In genomic region chr7:128832880-128833147, GRCh38 we compare ENCODE assay signal across 1 cellular context.
TF ChIP-seq lines count a peak whose summit lies in the region.

No MANE protein-coding gene starts in this region.

TF ChIP-seq in GM23338, 12 proteins besides CTCF, POLR2A, EP300 and RAD21 (continued from another document):
- TF ChIP-seq, protein P1, sequence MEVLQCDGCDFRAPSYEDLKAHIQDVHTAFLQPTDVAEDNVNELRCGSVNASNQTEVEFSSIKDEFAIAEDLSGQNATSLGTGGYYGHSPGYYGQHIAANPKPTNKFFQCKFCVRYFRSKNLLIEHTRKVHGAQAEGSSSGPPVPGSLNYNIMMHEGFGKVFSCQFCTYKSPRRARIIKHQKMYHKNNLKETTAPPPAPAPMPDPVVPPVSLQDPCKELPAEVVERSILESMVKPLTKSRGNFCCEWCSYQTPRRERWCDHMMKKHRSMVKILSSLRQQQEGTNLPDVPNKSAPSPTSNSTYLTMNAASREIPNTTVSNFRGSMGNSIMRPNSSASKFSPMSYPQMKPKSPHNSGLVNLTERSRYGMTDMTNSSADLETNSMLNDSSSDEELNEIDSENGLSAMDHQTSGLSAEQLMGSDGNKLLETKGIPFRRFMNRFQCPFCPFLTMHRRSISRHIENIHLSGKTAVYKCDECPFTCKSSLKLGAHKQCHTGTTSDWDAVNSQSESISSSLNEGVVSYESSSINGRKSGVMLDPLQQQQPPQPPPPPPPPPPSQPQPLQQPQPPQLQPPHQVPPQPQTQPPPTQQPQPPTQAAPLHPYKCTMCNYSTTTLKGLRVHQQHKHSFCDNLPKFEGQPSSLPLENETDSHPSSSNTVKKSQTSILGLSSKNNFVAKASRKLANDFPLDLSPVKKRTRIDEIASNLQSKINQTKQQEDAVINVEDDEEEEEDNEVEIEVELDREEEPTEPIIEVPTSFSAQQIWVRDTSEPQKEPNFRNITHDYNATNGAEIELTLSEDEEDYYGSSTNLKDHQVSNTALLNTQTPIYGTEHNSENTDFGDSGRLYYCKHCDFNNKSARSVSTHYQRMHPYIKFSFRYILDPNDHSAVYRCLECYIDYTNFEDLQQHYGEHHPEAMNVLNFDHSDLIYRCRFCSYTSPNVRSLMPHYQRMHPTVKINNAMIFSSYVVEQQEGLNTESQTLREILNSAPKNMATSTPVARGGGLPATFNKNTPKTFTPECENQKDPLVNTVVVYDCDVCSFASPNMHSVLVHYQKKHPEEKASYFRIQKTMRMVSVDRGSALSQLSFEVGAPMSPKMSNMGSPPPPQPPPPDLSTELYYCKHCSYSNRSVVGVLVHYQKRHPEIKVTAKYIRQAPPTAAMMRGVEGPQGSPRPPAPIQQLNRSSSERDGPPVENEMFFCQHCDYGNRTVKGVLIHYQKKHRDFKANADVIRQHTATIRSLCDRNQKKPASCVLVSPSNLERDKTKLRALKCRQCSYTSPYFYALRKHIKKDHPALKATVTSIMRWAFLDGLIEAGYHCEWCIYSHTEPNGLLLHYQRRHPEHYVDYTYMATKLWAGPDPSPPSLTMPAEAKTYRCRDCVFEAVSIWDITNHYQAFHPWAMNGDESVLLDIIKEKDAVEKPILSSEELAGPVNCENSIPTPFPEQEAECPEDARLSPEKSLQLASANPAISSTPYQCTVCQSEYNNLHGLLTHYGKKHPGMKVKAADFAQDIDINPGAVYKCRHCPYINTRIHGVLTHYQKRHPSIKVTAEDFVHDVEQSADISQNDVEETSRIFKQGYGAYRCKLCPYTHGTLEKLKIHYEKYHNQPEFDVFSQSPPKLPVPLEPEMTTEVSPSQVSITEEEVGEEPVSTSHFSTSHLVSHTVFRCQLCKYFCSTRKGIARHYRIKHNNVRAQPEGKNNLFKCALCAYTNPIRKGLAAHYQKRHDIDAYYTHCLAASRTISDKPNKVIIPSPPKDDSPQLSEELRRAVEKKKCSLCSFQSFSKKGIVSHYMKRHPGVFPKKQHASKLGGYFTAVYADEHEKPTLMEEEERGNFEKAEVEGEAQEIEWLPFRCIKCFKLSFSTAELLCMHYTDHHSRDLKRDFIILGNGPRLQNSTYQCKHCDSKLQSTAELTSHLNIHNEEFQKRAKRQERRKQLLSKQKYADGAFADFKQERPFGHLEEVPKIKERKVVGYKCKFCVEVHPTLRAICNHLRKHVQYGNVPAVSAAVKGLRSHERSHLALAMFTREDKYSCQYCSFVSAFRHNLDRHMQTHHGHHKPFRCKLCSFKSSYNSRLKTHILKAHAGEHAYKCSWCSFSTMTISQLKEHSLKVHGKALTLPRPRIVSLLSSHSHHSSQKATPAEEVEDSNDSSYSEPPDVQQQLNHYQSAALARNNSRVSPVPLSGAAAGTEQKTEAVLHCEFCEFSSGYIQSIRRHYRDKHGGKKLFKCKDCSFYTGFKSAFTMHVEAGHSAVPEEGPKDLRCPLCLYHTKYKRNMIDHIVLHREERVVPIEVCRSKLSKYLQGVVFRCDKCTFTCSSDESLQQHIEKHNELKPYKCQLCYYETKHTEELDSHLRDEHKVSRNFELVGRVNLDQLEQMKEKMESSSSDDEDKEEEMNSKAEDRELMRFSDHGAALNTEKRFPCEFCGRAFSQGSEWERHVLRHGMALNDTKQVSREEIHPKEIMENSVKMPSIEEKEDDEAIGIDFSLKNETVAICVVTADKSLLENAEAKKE (CRISPR knock-in tag; IDR thresholded peaks at IDR 0.05), result no peak
- TF ChIP-seq POLR2AphosphoS5 (IDR thresholded peaks at IDR 0.05; ENCODE audit: low read depth) (no peak), EZH2phosphoT487 (IDR thresholded peaks at IDR 0.05; ENCODE audit: unreplicated experiment) (no peak), CREB1 (CRISPR knock-in tag; IDR thresholded peaks at IDR 0.05; ENCODE audit: low read depth) (no peak), ZNF331 (CRISPR knock-in tag; IDR thresholded peaks at IDR 0.05; ENCODE audit: low read depth) (no peak)
